ENCODE assay signal across 10 cellular contexts in the genomic region with DNA sequence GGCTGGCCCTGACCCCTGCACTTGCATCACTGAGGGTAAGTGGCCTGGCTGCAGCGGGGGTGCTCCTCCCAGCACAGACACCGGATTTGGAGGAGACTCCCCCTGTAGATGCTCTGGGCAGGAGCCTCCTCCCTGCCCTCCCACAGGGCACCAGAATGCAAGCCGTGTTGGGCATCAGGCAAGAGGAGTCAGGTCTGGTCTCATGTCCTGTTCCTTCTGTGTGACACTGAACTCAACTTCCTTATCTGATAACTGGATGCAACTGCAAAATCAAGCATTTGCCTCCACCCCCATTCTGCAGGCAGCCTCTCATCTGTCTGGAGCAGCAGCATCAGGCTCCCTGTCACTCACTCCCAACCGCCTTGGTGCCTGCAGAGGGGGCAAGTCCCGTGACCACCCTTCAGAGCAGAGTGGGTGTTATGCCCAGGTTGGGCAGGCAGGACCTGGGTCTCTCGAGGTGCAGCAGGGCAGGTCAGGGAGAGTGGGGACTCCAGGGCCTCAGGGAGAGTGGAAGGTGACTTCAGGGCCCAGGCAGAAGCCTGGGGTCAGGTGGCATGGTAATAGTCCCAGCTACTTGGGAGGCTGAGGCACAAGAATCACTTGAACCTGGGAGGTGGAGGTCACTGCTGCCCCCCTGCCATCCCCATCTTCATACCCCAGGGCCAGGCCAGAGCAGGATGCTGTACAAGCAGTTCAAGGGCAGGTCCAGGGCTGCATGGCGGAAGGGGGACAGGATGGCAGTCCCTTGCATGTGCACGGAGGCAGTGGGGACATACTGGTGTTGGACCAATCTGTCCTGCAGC. TPM values are rescaled to one million over a fixed set of nuclear protein-coding genes. Genes with fewer than 3 reads are reported as not detected.
DNase-seq lines count a peak whose midpoint lies in the region; ATAC-seq and TF ChIP-seq lines count a peak whose summit lies in the region.
"Had no signal": no experiment of that assay in that cellular context is flagged by ENCODE, and none has a peak within 500 bp of the region (broad histone marks: within the 10 kb centered on the region; RNA-seq: fewer than 3 reads in every experiment).

No MANE protein-coding gene starts in this region.

- no peak overlapping the region for H3K9ac ChIP-seq in skeletal muscle satellite cell (ENCODE audit: low read depth, low read length)

- H3K36me3 ChIP-seq in skeletal muscle satellite cell (ENCODE audit: insufficient read depth, low read length) = no peaks in the 10 kb centered on the region

- H3K9me3 Mint-ChIP-seq in activated naive CD4-positive, alpha-beta T cell treated with anti-CD3 and anti-CD28 coated beads, Interleukin-2, amount 10 ng/mL, durations not matched to agents 7 days and 5 days = no peaks in the 10 kb centered on the region

- peaks cover 13% of the 10 kb centered on the region for H3K4me1 ChIP-seq in skeletal muscle satellite cell (ENCODE audit: control insufficient read depth, insufficient read depth, low read length)

- peaks cover 47% of the 10 kb centered on the region for H3K27me3 Mint-ChIP-seq in activated naive CD4-positive, alpha-beta T cell treated with anti-CD3 and anti-CD28 coated beads, Interleukin-2, amount 10 ng/mL, durations not matched to agents 7 days and 5 days

- intact Hi-C loops in left ventricle myocardium superior (cut with micrococcal nuclease) = loop anchor here (10.0 kb wide), 1 partner anchor 49 kb away; a partner anchor contains a TSS

- H3K4me1 Mint-ChIP-seq in activated naive CD4-positive, alpha-beta T cell treated with anti-CD3 and anti-CD28 coated beads, Interleukin-2, amount 10 ng/mL, durations not matched to agents 7 days and 5 days = peaks cover 20% of the 10 kb centered on the region

- no peaks in the 10 kb centered on the region for H3K9me3 ChIP-seq in skeletal muscle satellite cell (replicated peaks; ENCODE audit: low read length)

- no peaks in the 10 kb centered on the region for H3K27me3 ChIP-seq in HL-60 (ENCODE audit: insufficient read depth, poor library complexity, severe bottlenecking)
- no peaks in the 10 kb centered on the region for H3K27me3 ChIP-seq in skeletal muscle satellite cell (ENCODE audit: control insufficient read depth, insufficient read depth, low read length)

- no peak overlapping the region for H3K4me3 Mint-ChIP-seq in activated naive CD4-positive, alpha-beta T cell treated with anti-CD3 and anti-CD28 coated beads, Interleukin-2, amount 10 ng/mL, durations not matched to agents 7 days and 5 days

- H3K27ac ChIP-seq in HL-60 (replicated peaks) = no peak overlapping the region

- CTCF ChIA-PET in activated naive CD4-positive, alpha-beta T cell treated with anti-CD3 and anti-CD28 coated beads, Interleukin-2, amount 10 ng/mL, durations not matched to agents 7 days and 5 days (lab: Charles Lee) = interaction anchor here (1.0 to 8.7 kb wide), 4 partner anchors 32 to 139 kb away, joined by 4 to 135 read pairs (median 86); a partner anchor contains a TSS

- H3K4me2 ChIP-seq in skeletal muscle satellite cell (ENCODE audit: low read length) = peak overlapping the region; percentile 68

- H3K4me3 ChIP-seq in HL-60 (replicated peaks; ENCODE audit: insufficient read depth, low read length) (no peak overlapping the region), skeletal muscle satellite cell (ENCODE audit: low read length) (peak overlapping the region; percentile 33)
- H3K4me3 ChIP-seq: lung had no signal

- TF ChIP-seq CTCF in HL-60 (IDR thresholded peaks at IDR 0.05; ENCODE audit: insufficient read depth, low read length) (no peak), GM10266 (IDR thresholded peaks at IDR 0.05; ENCODE audit: control insufficient read depth, insufficient read depth, low read depth, missing control alignments) (no peak)

- peak; percentile 18 for ATAC-seq in SK-N-SH treated with all-trans-retinoic acid at 6 μM for 48 hours
- ATAC-seq in left ventricle myocardium superior = peak; percentile 2
- no peak for ATAC-seq in GM18517 (IDR thresholded peaks at IDR 0.05; ENCODE audit: unreplicated experiment)

- no peak overlapping the region for H3K27ac Mint-ChIP-seq in activated naive CD4-positive, alpha-beta T cell treated with anti-CD3 and anti-CD28 coated beads, Interleukin-2, amount 10 ng/mL, durations not matched to agents 7 days and 5 days

- H3K36me3 Mint-ChIP-seq in activated naive CD4-positive, alpha-beta T cell treated with anti-CD3 and anti-CD28 coated beads, Interleukin-2, amount 10 ng/mL, durations not matched to agents 7 days and 5 days = no peaks in the 10 kb centered on the region

- DNase-seq in HL-60 (ENCODE audit: low read depth in 1 of 2, low spot score in 1 of 2) (peak; percentile 38 to 70), left ventricle myocardium superior (no peak), GM10266 (ENCODE audit: extremely low spot score) (no peak)
- DNase-seq in stimulated activated CD4-positive, alpha-beta T cell treated with anti-CD3 and anti-CD28 coated beads, Interleukin-1b, Interleukin-23, amount 100 ng/mL, for 48 hours = no peak
- no peak for DNase-seq in activated naive CD4-positive, alpha-beta T cell treated with anti-CD3 and anti-CD28 coated beads, Interleukin-2, amount 10 ng/mL, durations not matched to agents 7 days and 5 days
- DNase-seq: NCI-H2171 had no signal

TF ChIP-seq in SK-N-SH treated with all-trans-retinoic acid at 6 μM for 48 hours, 23 proteins besides CTCF, POLR2A, EP300 and RAD21:
- TF ChIP-seq ZNF70 (CRISPR knock-in tag; IDR thresholded peaks at IDR 0.05) = no peak
- no peak for TF ChIP-seq PPARA (CRISPR knock-in tag; IDR thresholded peaks at IDR 0.05; ENCODE audit: borderline replicate concordance)
- no peak for TF ChIP-seq ZNF565 (CRISPR knock-in tag; conservative IDR thresholded peaks at IDR 0.05; ENCODE audit: low read depth)
- no peak for TF ChIP-seq OSR1 (CRISPR knock-in tag; IDR thresholded peaks at IDR 0.05)

RNA-seq across cellular contexts. Expression of a gene that starts 10.5 kb away (rescaled TPM):
- total RNA-seq in left ventricle myocardium superior = 663 TPM
- 1,323 and 2,006 TPM in 2 replicates for total RNA-seq in skeletal muscle satellite cell (2012; rRNA removed)

RNA-seq across cellular contexts. Expression of a gene that starts 22.9 kb away (rescaled TPM):
- 18.5 TPM for total RNA-seq in left ventricle myocardium superior
- total RNA-seq in skeletal muscle satellite cell (2012; rRNA removed) = 65.7 and 76.6 TPM in 2 replicates

RNA-seq across cellular contexts. Expression of a gene that starts 31.4 kb away (rescaled TPM):
- total RNA-seq in left ventricle myocardium superior = 27.0 TPM
- 8.1 and 12.7 TPM in 2 replicates for total RNA-seq in skeletal muscle satellite cell (2012; rRNA removed)

RNA-seq across cellular contexts. Expression of a gene that starts 32.4 kb away (rescaled TPM):
- total RNA-seq in left ventricle myocardium superior = 13.1 TPM
- total RNA-seq in skeletal muscle satellite cell (2012; rRNA removed) = 34.3 and 37.8 TPM in 2 replicates

RNA-seq across cellular contexts. Expression of a gene that starts 39.0 kb away (rescaled TPM):
- total RNA-seq in left ventricle myocardium superior = 71.6 TPM
- total RNA-seq in skeletal muscle satellite cell (2012; rRNA removed) = 28.2 and 28.6 TPM in 2 replicates

Comparison
In these comparisons a context has a peak if more than half of its experiments do, and no peak if none do; other contexts are left out.
1. DNase-seq: peak in HL-60 (2 of 2); none in left ventricle myocardium superior (single experiment), stimulated activated CD4-positive, alpha-beta T cell treated with anti-CD3 and anti-CD28 coated beads, Interleukin-1b, Interleukin-23, amount 100 ng/mL, for 48 hours (single experiment), activated naive CD4-positive, alpha-beta T cell treated with anti-CD3 and anti-CD28 coated beads, Interleukin-2, amount 10 ng/mL, durations not matched to agents 7 days and 5 days (single experiment) and GM10266 (single experiment).